ENCODE assay signal across 8 cellular contexts in genomic region chr4:105061136-105061696, GRCh38.
DNase-seq lines count a peak whose midpoint lies in the region; ATAC-seq lines count a peak whose summit lies in the region.

No MANE protein-coding gene starts in this region.

- H4K91ac ChIP-seq in neuronal stem cell (ENCODE audit: low read depth, low read length, poor library complexity) = no peak overlapping the region

- H4K8ac ChIP-seq in neuronal stem cell (ENCODE audit: low read depth, low read length) = no peak overlapping the region

- WGBS in neuronal stem cell (ENCODE audit: extremely low coverage in 2 of 2, insufficient read length in 2 of 2, insufficient replicate concordance in 1 of 2), 2 donors = no CpG with 5 or more reads among the region's 5 CpGs

- no peaks in the 10 kb centered on the region for H3K36me3 Mint-ChIP-seq in CD4-positive, CD25-positive, alpha-beta regulatory T cell

- no peak overlapping the region for H3K4ac ChIP-seq in neuronal stem cell (ENCODE audit: low read length)

- no peak overlapping the region for H3K23ac ChIP-seq in neuronal stem cell (ENCODE audit: low read depth, low read length, poor library complexity)

- H3K4me1 Mint-ChIP-seq in CD4-positive, CD25-positive, alpha-beta regulatory T cell = peaks cover 21 to 42% (median 22%) of the 10 kb centered on the region in 4 donors

- H3K9ac ChIP-seq in neuronal stem cell (ENCODE audit: low read depth, low read length, poor library complexity) = no peak overlapping the region

- ATAC-seq in CD4-positive, CD25-positive, alpha-beta regulatory T cell (ENCODE audit: low read depth in 2 of 2) = peak; percentile 70 to 82
- peak; percentile 15 for ATAC-seq in GM19395 (IDR thresholded peaks at IDR 0.05; ENCODE audit: unreplicated experiment)
- peak; percentile 30 for ATAC-seq in HG03439 (IDR thresholded peaks at IDR 0.05; ENCODE audit: unreplicated experiment)

- no peak overlapping the region for H3K18ac ChIP-seq in neuronal stem cell (ENCODE audit: low read length)

- H2BK15ac ChIP-seq in neuronal stem cell (ENCODE audit: low read length) = no peak overlapping the region

- H3K79me1 ChIP-seq in neuronal stem cell (ENCODE audit: low read depth, low read length) = no peaks in the 10 kb centered on the region

- H3K27ac ChIP-seq in CD4-positive, CD25-positive, alpha-beta regulatory T cell (ENCODE audit: insufficient read depth, low read length, poor library complexity, severe bottlenecking) = no peak overlapping the region
- H3K27ac ChIP-seq in neuronal stem cell (replicated peaks; ENCODE audit: low read length) = peak overlapping the region; percentile 39

- no peaks in the 10 kb centered on the region for H3K9me3 Mint-ChIP-seq in CD4-positive, CD25-positive, alpha-beta regulatory T cell

- H2AFZ ChIP-seq in neuronal stem cell (ENCODE audit: low read length) = no peak overlapping the region

- H3K4me2 ChIP-seq in neuronal stem cell (ENCODE audit: insufficient read depth, low read length, poor library complexity, severe bottlenecking) = no peak overlapping the region

- no peak overlapping the region for H2AK5ac ChIP-seq in neuronal stem cell (ENCODE audit: low read depth, low read length)

- no peaks in the 10 kb centered on the region for H3K9me3 ChIP-seq in CD4-positive, CD25-positive, alpha-beta regulatory T cell (ENCODE audit: control insufficient read depth in 2 of 2, low read length in 2 of 2)
- no peaks in the 10 kb centered on the region for H3K9me3 ChIP-seq in neuronal stem cell (replicated peaks in 1 of 2; ENCODE audit: control insufficient read depth in 2 of 2, insufficient read depth in 1 of 2, low read depth in 1 of 2, low read length in 2 of 2)

- peak in 2 of 3 donors; percentile 2 to 77 for DNase-seq in CD4-positive, CD25-positive, alpha-beta regulatory T cell
- DNase-seq in SKM-1 treated with dmso at 0.1 percent for 144 hours (lab: John Stamatoyannopoulos, UW; ENCODE audit: unreplicated experiment) = peak; percentile 79
- peak; percentile 60 for DNase-seq in dermis blood vessel endothelial cell
- DNase-seq in neuronal stem cell (ENCODE audit: low spot score) = peak; percentile 20
- DNase-seq in RKO (ENCODE audit: low spot score) = no peak
- no peak for DNase-seq in NK-92 (lab: John Stamatoyannopoulos, UW; ENCODE audit: unreplicated experiment)

- H3K27me3 ChIP-seq in CD4-positive, CD25-positive, alpha-beta regulatory T cell (ENCODE audit: control insufficient read depth, insufficient read depth, low read length) = no peaks in the 10 kb centered on the region
- H3K27me3 ChIP-seq in neuronal stem cell (ENCODE audit: control insufficient read depth in 3 of 3, insufficient read depth in 3 of 3, low read depth in 1 of 3, low read length in 3 of 3) = no peaks in the 10 kb centered on the region

- no peak overlapping the region for H3K14ac ChIP-seq in neuronal stem cell (ENCODE audit: low read length)

- no peak overlapping the region for H2BK5ac ChIP-seq in neuronal stem cell (ENCODE audit: low read length)

- H3K27me3 Mint-ChIP-seq in CD4-positive, CD25-positive, alpha-beta regulatory T cell = no peaks in the 10 kb centered on the region

- peaks cover 12% of the 10 kb centered on the region for H3K4me1 ChIP-seq in CD4-positive, CD25-positive, alpha-beta regulatory T cell (ENCODE audit: control insufficient read depth, insufficient read depth, low read length, poor library complexity, severe bottlenecking)
- peaks cover 0 to 5% of the 10 kb centered on the region in 2 donors for H3K4me1 ChIP-seq in neuronal stem cell (ENCODE audit: control insufficient read depth in 2 of 2, insufficient read depth in 1 of 2, low read depth in 1 of 2, low read length in 2 of 2)

- H3K4me3 Mint-ChIP-seq in CD4-positive, CD25-positive, alpha-beta regulatory T cell = peak overlapping the region; percentile 1 to 78 (median 62)

- no peak overlapping the region for H2BK12ac ChIP-seq in neuronal stem cell (ENCODE audit: low read length)

- H2BK120ac ChIP-seq in neuronal stem cell (ENCODE audit: low read depth, low read length) = no peak overlapping the region

- H3K36me3 ChIP-seq in CD4-positive, CD25-positive, alpha-beta regulatory T cell (ENCODE audit: control insufficient read depth, insufficient read depth, low read length) = no peaks in the 10 kb centered on the region
- H3K36me3 ChIP-seq in neuronal stem cell (replicated peaks in 1 of 2; ENCODE audit: control insufficient read depth in 2 of 2, insufficient read depth in 2 of 2, low read length in 2 of 2) = no peaks in the 10 kb centered on the region

- peak overlapping the region; percentile 54 for H3K4me3 ChIP-seq in CD4-positive, CD25-positive, alpha-beta regulatory T cell (ENCODE audit: low read depth, low read length)
- no peak overlapping the region for H3K4me3 ChIP-seq in neuronal stem cell (ENCODE audit: low read length in 2 of 2)

- H3K27ac Mint-ChIP-seq in CD4-positive, CD25-positive, alpha-beta regulatory T cell = peak overlapping the region; percentile 84 to 95 (median 94)

Comparison
In these comparisons a context has a peak if more than half of its experiments do, and no peak if none do; other contexts are left out.
1. ATAC-seq: peak in every context shown above with its lines; median percentile 76 in CD4-positive, CD25-positive, alpha-beta regulatory T cell; 30 in HG03439; 15 in GM19395.
2. DNase-seq: peak in CD4-positive, CD25-positive, alpha-beta regulatory T cell (2 of 3), SKM-1 treated with dmso at 0.1 percent for 144 hours (single experiment), dermis blood vessel endothelial cell (single experiment) and neuronal stem cell (single experiment); none in RKO (single experiment) and NK-92 (single experiment).